32 cellular contexts compared by ENCODE assay signal in the genomic region with DNA sequence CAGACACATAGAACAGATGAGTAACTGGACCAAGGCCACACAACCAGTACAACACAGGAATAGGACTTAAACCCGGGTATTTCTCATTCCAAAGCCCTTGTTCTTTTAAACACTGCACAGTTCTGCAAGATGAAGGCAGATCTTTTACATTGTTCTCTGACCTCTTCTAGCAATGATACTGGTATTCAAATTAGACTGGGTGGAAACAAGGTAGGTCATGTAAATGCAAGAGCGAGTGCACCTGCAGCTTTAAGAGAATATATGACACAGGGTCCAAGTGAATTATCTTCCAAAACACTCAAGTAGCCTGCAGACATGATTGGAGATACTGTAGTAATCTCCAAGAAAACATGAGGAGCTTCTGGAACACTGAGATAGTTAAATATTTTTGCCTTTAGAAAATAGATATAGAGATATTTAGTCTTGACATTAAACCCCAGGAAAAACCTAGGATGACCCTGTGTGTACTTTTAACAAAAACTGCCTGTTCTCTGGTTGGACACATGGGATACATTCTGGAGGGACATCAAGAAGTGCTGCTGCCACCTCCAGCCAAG.
A peak's percentile ranks its signal among the peaks of the same experiment; 100 is the strongest.
DNase-seq lines count a peak whose midpoint lies in the region; ATAC-seq and TF ChIP-seq lines count a peak whose summit lies in the region.
"Had no signal": no experiment of that assay in that cellular context is flagged by ENCODE, and none has a peak within 500 bp of the region (broad histone marks: within the 10 kb centered on the region; RNA-seq: fewer than 3 reads in every experiment).

No MANE protein-coding gene starts in this region.

- no peak overlapping the region for H3K9ac ChIP-seq in colonic mucosa (ENCODE audit: low read depth in 2 of 2, low read length in 2 of 2)
- H3K9ac ChIP-seq: BLaER1, parathyroid adenoma had no signal

- H3K9me3 Mint-ChIP-seq in stimulated activated memory B cell treated with anti-CD40 and anti-IgM and Interleukin-4, amounts not matched to agents 10 μg/mL and 1 μg/mL and 100 μg/mL, for 72 hours, result no peaks in the 10 kb centered on the region
- H3K9me3 Mint-ChIP-seq: activated T-helper 2 cell treated with anti-CD3 and anti-CD28 coated beads, Interferon-gamma antibody, Interleukin-2, Interleukin-4, amounts not matched to agents 10 μg/mL and 5 μg/mL and 100 μg/mL, durations not matched to agents 14 hours and 24 hours and 36 hours; neural crest cell had no signal

- no peaks in the 10 kb centered on the region for H3K27me3 ChIP-seq in colonic mucosa
- H3K27me3 ChIP-seq: ascending aorta, BLaER1, cardiac muscle cell, heart right ventricle, transverse colon had no signal

- H3K36me3 Mint-ChIP-seq in stimulated activated memory B cell treated with anti-CD40 and anti-IgM and Interleukin-4, amounts not matched to agents 10 μg/mL and 1 μg/mL and 100 μg/mL, for 72 hours, result no peaks in the 10 kb centered on the region
- H3K36me3 Mint-ChIP-seq: activated naive CD8-positive, alpha-beta T cell had no signal

- intact Hi-C loops in OCI-LY7 (cut with micrococcal nuclease; ENCODE audit: unreplicated experiment), result loop anchor here (2.0 to 10.0 kb wide), 3 partner anchors 143 to 1055 kb away; no protein-coding TSS in a partner anchor
- intact Hi-C loops in colonic mucosa (cut with DNase I), result loop anchor here (2.0 to 10.0 kb wide), 3 partner anchors 209 to 375 kb away; partner anchors contain the start of gene REEP5

- POLR2A ChIA-PET in OCI-LY7 (lab: Charles Lee), result interaction anchor here (0.6 kb wide), 1 partner anchor 298 kb away, joined by 3 read pairs; no protein-coding TSS in a partner anchor

- H3K4me3 Mint-ChIP-seq in stimulated activated memory B cell treated with anti-CD40 and anti-IgM and Interleukin-4, amounts not matched to agents 10 μg/mL and 1 μg/mL and 100 μg/mL, for 72 hours, result no peak overlapping the region
- H3K4me3 Mint-ChIP-seq: activated CD4-positive, alpha-beta T cell treated with anti-CD3 and anti-CD28 coated beads for 36 hours; activated CD8-positive, alpha-beta T cell treated with anti-CD3 and anti-CD28 coated beads, Interleukin-2, amount 10 ng/mL, durations not matched to agents 7 days and 5 days; activated naive CD8-positive, alpha-beta T cell; neural crest cell had no signal

- H3K4me1 ChIP-seq in OCI-LY7 (ENCODE audit: insufficient read depth, low read length, poor library complexity, severe bottlenecking) (no peaks in the 10 kb centered on the region), colonic mucosa (no peaks in the 10 kb centered on the region)
- H3K4me1 ChIP-seq: Caco-2, foreskin keratinocyte, transverse colon had no signal

- no peaks in the 10 kb centered on the region for H3K9me2 ChIP-seq in OCI-LY7 (ENCODE audit: insufficient read depth, low read length)

- H3K9me3 ChIP-seq in OCI-LY7 (ENCODE audit: low read length) (no peaks in the 10 kb centered on the region), colonic mucosa (no peaks in the 10 kb centered on the region)
- H3K9me3 ChIP-seq: ascending aorta, BLaER1, Caco-2, heart right ventricle, MG63, transverse colon had no signal

- H3K36me3 ChIP-seq in OCI-LY7 (ENCODE audit: insufficient read depth, low read length) (no peaks in the 10 kb centered on the region), colonic mucosa (no peaks in the 10 kb centered on the region)
- H3K36me3 ChIP-seq: ascending aorta, BLaER1, cardiac muscle cell, heart right ventricle, MG63, transverse colon had no signal

- H4K20me1 ChIP-seq in OCI-LY7 (ENCODE audit: insufficient read depth, low read length), result no peaks in the 10 kb centered on the region
- H4K20me1 ChIP-seq: BLaER1 had no signal

- DNase-seq in OCI-LY7 (ENCODE audit: low spot score) (no peak), colonic mucosa (no peak)
- DNase-seq: activated CD4-positive, alpha-beta T cell treated with anti-CD3 and anti-CD28 coated beads for 36 hours; activated CD8-positive, alpha-beta T cell treated with anti-CD3 and anti-CD28 coated beads, Interleukin-2, amount 10 ng/mL, durations not matched to agents 7 days and 5 days; Caco-2; cortex of kidney; DND-41; foreskin keratinocyte; heart right ventricle; mammary epithelial cell; MG63; NCI-H1417 treated with DMSO at 0.1 percent for 48 hours; NCI-H2081 treated with DMSO at 0.1 percent for 48 hours; NCI-H345; NCI-H774; stimulated activated CD4-positive, alpha-beta T cell treated with anti-CD3 and anti-CD28 coated beads, Interleukin-2, amount 100 ng/mL, for 24 hours; T-helper 2 cell had no signal

- H2AFZ ChIP-seq in OCI-LY7 (ENCODE audit: low read length), result 0 out of 2 replicates have a peak overlapping the region, but pooled peaks have one; percentile 3

- H3K4me3 ChIP-seq in OCI-LY7 (ENCODE audit: low read depth, low read length, poor library complexity, severe bottlenecking) (no peak overlapping the region), colonic mucosa (no peak overlapping the region)
- H3K4me3 ChIP-seq: ascending aorta, BLaER1, cardiac muscle cell, heart right ventricle, MG63, SK-N-MC, transverse colon had no signal

- no peaks in the 10 kb centered on the region for H3K27me3 Mint-ChIP-seq in stimulated activated memory B cell treated with anti-CD40 and anti-IgM and Interleukin-4, amounts not matched to agents 10 μg/mL and 1 μg/mL and 100 μg/mL, for 72 hours
- H3K27me3 Mint-ChIP-seq: activated CD4-positive, alpha-beta T cell treated with anti-CD3 and anti-CD28 coated beads for 36 hours had no signal

- no peak overlapping the region for H3K27ac ChIP-seq in OCI-LY7 (ENCODE audit: low read depth, low read length, poor library complexity, severe bottlenecking)
- H3K27ac ChIP-seq in colonic mucosa, result no peak overlapping the region
- H3K27ac ChIP-seq: ascending aorta, BLaER1, cardiac muscle cell, foreskin keratinocyte, heart right ventricle, parathyroid adenoma, SK-N-MC, transverse colon had no signal

- CTCF ChIA-PET in OCI-LY7 (lab: Charles Lee; ENCODE audit: unreplicated experiment), result no interaction called here

- no peak for TF ChIP-seq CTCF in OCI-LY7 (conservative IDR thresholded peaks at IDR 0.05; ENCODE audit: low read length)
- TF ChIP-seq CTCF in colonic mucosa (IDR thresholded peaks at IDR 0.05), result no peak

- no peak overlapping the region for H3K4me2 ChIP-seq in OCI-LY7 (ENCODE audit: low read length)
- H3K4me2 ChIP-seq: BLaER1 had no signal

- no peaks in the 10 kb centered on the region for H3K79me2 ChIP-seq in OCI-LY7 (ENCODE audit: insufficient read depth, low read depth, low read length)
- H3K79me2 ChIP-seq: parathyroid adenoma had no signal

- peaks cover 18% of the 10 kb centered on the region for H3K4me1 Mint-ChIP-seq in stimulated activated memory B cell treated with anti-CD40 and anti-IgM and Interleukin-4, amounts not matched to agents 10 μg/mL and 1 μg/mL and 100 μg/mL, for 72 hours
- H3K4me1 Mint-ChIP-seq: activated CD4-positive, alpha-beta T cell treated with anti-CD3 and anti-CD28 coated beads for 36 hours had no signal

- peak; percentile 39 for ATAC-seq in GM18867 (IDR thresholded peaks at IDR 0.05; ENCODE audit: unreplicated experiment)
- ATAC-seq in HG03432 (IDR thresholded peaks at IDR 0.05; ENCODE audit: unreplicated experiment), result peak; percentile 20
- no peak for ATAC-seq in stimulated activated memory B cell treated with anti-CD40 and anti-IgM and Interleukin-4, amounts not matched to agents 10 μg/mL and 1 μg/mL and 100 μg/mL, for 72 hours
- ATAC-seq in GM21447 (IDR thresholded peaks at IDR 0.05; ENCODE audit: unreplicated experiment), result no peak
- no peak for ATAC-seq in GM19467 (IDR thresholded peaks at IDR 0.05; ENCODE audit: unreplicated experiment)
- ATAC-seq: activated CD4-positive, alpha-beta T cell treated with anti-CD3 and anti-CD28 coated beads for 36 hours; activated CD8-positive, alpha-beta T cell treated with anti-CD3 and anti-CD28 coated beads, Interleukin-2, amount 10 ng/mL, durations not matched to agents 7 days and 5 days; esophagus mucosa; foreskin keratinocyte; heart right ventricle had no signal

- peak overlapping the region; percentile 78 for H3K27ac Mint-ChIP-seq in stimulated activated memory B cell treated with anti-CD40 and anti-IgM and Interleukin-4, amounts not matched to agents 10 μg/mL and 1 μg/mL and 100 μg/mL, for 72 hours
- H3K27ac Mint-ChIP-seq: activated CD4-positive, alpha-beta T cell treated with anti-CD3 and anti-CD28 coated beads for 36 hours; activated CD8-positive, alpha-beta T cell treated with anti-CD3 and anti-CD28 coated beads, Interleukin-2, amount 10 ng/mL, durations not matched to agents 7 days and 5 days; activated naive CD8-positive, alpha-beta T cell; activated T-helper 2 cell treated with anti-CD3 and anti-CD28 coated beads, Interferon-gamma antibody, Interleukin-2, Interleukin-4, amounts not matched to agents 10 μg/mL and 5 μg/mL and 100 μg/mL, durations not matched to agents 14 hours and 24 hours and 36 hours had no signal

- no TSS peak for BruUV-seq in OCI-LY7 (replicated peaks; lab: Mats Ljungman, UMichigan)

Comparison
In these comparisons a context has a peak if more than half of its experiments do, and no peak if none do; other contexts are left out.
1. ATAC-seq: peak in GM18867 (single experiment) and HG03432 (single experiment); none in stimulated activated memory B cell treated with anti-CD40 and anti-IgM and Interleukin-4, amounts not matched to agents 10 μg/mL and 1 μg/mL and 100 μg/mL, for 72 hours (single experiment), GM21447 (single experiment) and GM19467 (single experiment).